In genomic region chr10:43461950-43462349, GRCh38 we compare ENCODE assay signal across 9 cellular contexts. TPM values are rescaled to one million over a fixed set of nuclear protein-coding genes. Genes with fewer than 3 reads are reported as not detected.
DNase-seq lines count a peak whose midpoint lies in the region; ATAC-seq and TF ChIP-seq lines count a peak whose summit lies in the region.
"Had no signal": no experiment of that assay in that cellular context is flagged by ENCODE, and none has a peak within 500 bp of the region (broad histone marks: within the 10 kb centered on the region; RNA-seq: fewer than 3 reads in every experiment).

No MANE protein-coding gene starts in this region.

- peak; percentile 86 for ATAC-seq in activated CD4-positive, alpha-beta T cell treated with anti-CD3 and anti-CD28 coated beads for 36 hours
- ATAC-seq in GM21390 (IDR thresholded peaks at IDR 0.05; ENCODE audit: unreplicated experiment) (peak; percentile 84), left lung (peak; percentile 89)
- peak; percentile 82 for ATAC-seq in central memory CD8-positive, alpha-beta T cell (replicated peaks; ENCODE audit: extremely low read depth, poor library complexity, severe bottlenecking)

- no peaks in the 10 kb centered on the region for H3K9me3 Mint-ChIP-seq in activated CD4-positive, alpha-beta T cell treated with anti-CD3 and anti-CD28 coated beads for 36 hours (ENCODE audit: low read depth)
- H3K9me3 Mint-ChIP-seq in central memory CD8-positive, alpha-beta T cell = no peaks in the 10 kb centered on the region

- H3K27me3 Mint-ChIP-seq in activated CD4-positive, alpha-beta T cell treated with anti-CD3 and anti-CD28 coated beads for 36 hours = no peaks in the 10 kb centered on the region
- H3K27me3 Mint-ChIP-seq in central memory CD8-positive, alpha-beta T cell = no peaks in the 10 kb centered on the region

- H3K27me3 ChIP-seq in OCI-LY1 (ENCODE audit: insufficient read depth, low read length) (no peaks in the 10 kb centered on the region), left lung (no peaks in the 10 kb centered on the region), suprapubic skin (no peaks in the 10 kb centered on the region)
- H3K27me3 ChIP-seq: BLaER1 treated with 17β-estradiol and CSF1 and Interleukin-3, amounts not matched to agents 10 nM and 100 nM had no signal

- peak; percentile 13 for DNase-seq in activated CD4-positive, alpha-beta T cell treated with anti-CD3 and anti-CD28 coated beads for 36 hours
- DNase-seq in activated CD4-positive, alpha-beta T cell treated with anti-CD3 and anti-CD28 coated beads, Interleukin-2, amount 50 U/mL, for 48 hours = no peak
- peak; percentile 88 for DNase-seq in KBM-7
- DNase-seq in central memory CD8-positive, alpha-beta T cell (ENCODE audit: low spot score in 2 of 2) = peak in 1 of 2 donors; percentile 36
- DNase-seq in left lung = no peak
- DNase-seq in suprapubic skin (ENCODE audit: low spot score in 2 of 2) = no peak

- H3K4me3 ChIP-seq in OCI-LY1 (ENCODE audit: low read depth, low read length, poor library complexity, severe bottlenecking) (no peak overlapping the region), left lung (no peak overlapping the region), suprapubic skin (no peak overlapping the region)
- H3K4me3 ChIP-seq: BLaER1 treated with 17β-estradiol and CSF1 and Interleukin-3, amounts not matched to agents 10 nM and 100 nM had no signal

- TF ChIP-seq CTCF in OCI-LY1 (IDR thresholded peaks at IDR 0.05; ENCODE audit: low read length) (peak; percentile 69), left lung (IDR thresholded peaks at IDR 0.05) (peak; percentile 62 to 63), suprapubic skin (IDR thresholded peaks at IDR 0.05) (peak; percentile 47 to 57)

- intact Hi-C loops in activated CD4-positive, alpha-beta T cell treated with anti-CD3 and anti-CD28 coated beads for 36 hours (cut with DNase I, micrococcal nuclease) = loop anchor here (1.0 to 2.0 kb wide), 5 partner anchors 114 to 595 kb away; partner anchors contain the start of gene RASGEF1A (in 1 of the 2)
- intact Hi-C loops in left lung (cut with DNase I) = no loop called here

- H3K4me1 ChIP-seq in OCI-LY1 (ENCODE audit: insufficient read depth, low read length, severe bottlenecking) = no peaks in the 10 kb centered on the region
- peaks cover 0 to 3% of the 10 kb centered on the region in 2 donors for H3K4me1 ChIP-seq in left lung
- H3K4me1 ChIP-seq in suprapubic skin = peaks cover 5% of the 10 kb centered on the region

- in situ Hi-C loops in KBM-7 (cut with MboI; ENCODE audit: low pct_unique_long_range_greater_than_20kb, low sequenced_read_pairs) = no loop called here

- H3K27ac Mint-ChIP-seq in activated CD4-positive, alpha-beta T cell treated with anti-CD3 and anti-CD28 coated beads for 36 hours = no peak overlapping the region
- H3K27ac Mint-ChIP-seq in central memory CD8-positive, alpha-beta T cell (ENCODE audit: low read depth) = peak overlapping the region; percentile 3

- no peaks in the 10 kb centered on the region for H4K20me1 ChIP-seq in OCI-LY1 (ENCODE audit: insufficient read depth, low read length)
- H4K20me1 ChIP-seq: BLaER1 treated with 17β-estradiol and CSF1 and Interleukin-3, amounts not matched to agents 10 nM and 100 nM had no signal

- no peaks in the 10 kb centered on the region for H3K36me3 Mint-ChIP-seq in activated CD4-positive, alpha-beta T cell treated with anti-CD3 and anti-CD28 coated beads for 36 hours (ENCODE audit: low read depth)
- H3K36me3 Mint-ChIP-seq in central memory CD8-positive, alpha-beta T cell (ENCODE audit: insufficient read depth) = peaks cover 2% of the 10 kb centered on the region

- CTCF ChIA-PET in activated CD4-positive, alpha-beta T cell treated with anti-CD3 and anti-CD28 coated beads for 36 hours (lab: Charles Lee) = interaction anchor here (0.6 to 2.0 kb wide), 7 partner anchors 10 to 196 kb away, joined by 3 to 15 read pairs (median 4); no protein-coding TSS in a partner anchor

- no peak overlapping the region for H3K4me3 Mint-ChIP-seq in activated CD4-positive, alpha-beta T cell treated with anti-CD3 and anti-CD28 coated beads for 36 hours
- H3K4me3 Mint-ChIP-seq in central memory CD8-positive, alpha-beta T cell = no peak overlapping the region

- H3K27ac ChIP-seq in OCI-LY1 (ENCODE audit: low read depth, low read length, poor library complexity, severe bottlenecking) (no peak overlapping the region), left lung (no peak overlapping the region), suprapubic skin (no peak overlapping the region)
- H3K27ac ChIP-seq: BLaER1 treated with 17β-estradiol and CSF1 and Interleukin-3, amounts not matched to agents 10 nM and 100 nM had no signal

- H3K9me2 ChIP-seq in OCI-LY1 (ENCODE audit: low read depth, low read length) = no peaks in the 10 kb centered on the region

- TF ChIP-seq EP300 in suprapubic skin (IDR thresholded peaks at IDR 0.05) = no peak

- H3K36me3 ChIP-seq in OCI-LY1 (ENCODE audit: insufficient read depth, low read length) (no peaks in the 10 kb centered on the region), left lung (no peaks in the 10 kb centered on the region), suprapubic skin (no peaks in the 10 kb centered on the region)
- H3K36me3 ChIP-seq: BLaER1 treated with 17β-estradiol and CSF1 and Interleukin-3, amounts not matched to agents 10 nM and 100 nM had no signal

- no peak overlapping the region for H3K9ac ChIP-seq in OCI-LY1 (ENCODE audit: low read length)

- H3K4me1 Mint-ChIP-seq in activated CD4-positive, alpha-beta T cell treated with anti-CD3 and anti-CD28 coated beads for 36 hours = peaks cover 12% of the 10 kb centered on the region
- peaks cover 13% of the 10 kb centered on the region for H3K4me1 Mint-ChIP-seq in central memory CD8-positive, alpha-beta T cell

- H3K79me2 ChIP-seq in OCI-LY1 (ENCODE audit: insufficient read depth, low read length) = no peaks in the 10 kb centered on the region

- H3F3A ChIP-seq in OCI-LY1 (ENCODE audit: insufficient read depth, low read length) = no peaks in the 10 kb centered on the region

- 41% methylated on average over 5 of the region's 5 CpGs for WGBS in suprapubic skin

- POLR2A ChIA-PET in activated CD4-positive, alpha-beta T cell treated with anti-CD3 and anti-CD28 coated beads for 36 hours (lab: Charles Lee) = no interaction called here

- H2AFZ ChIP-seq in OCI-LY1 (ENCODE audit: low read length) = no peak overlapping the region

- no peak for TF ChIP-seq POLR2A in suprapubic skin (IDR thresholded peaks at IDR 0.05)

- H3K9me3 ChIP-seq in OCI-LY1 (ENCODE audit: low read length) (no peaks in the 10 kb centered on the region), left lung (no peaks in the 10 kb centered on the region), suprapubic skin (no peaks in the 10 kb centered on the region)

- H3K4me2 ChIP-seq in OCI-LY1 (ENCODE audit: low read length) = no peak overlapping the region

RNA-seq across cellular contexts. Expression of gene ZNF487, which starts 25.0 kb away (rescaled TPM):
- 1 to 10 TPM; 1.8 to 2.3 TPM for total RNA-seq in activated CD4-positive, alpha-beta T cell treated with anti-CD3 and anti-CD28 coated beads for 36 hours
- total RNA-seq in left lung (1 to 10 TPM; 4.4 to 4.7 TPM), suprapubic skin (10 to 100 TPM in 2 of 4 donors, 1 to 10 TPM in 2; 6.5 to 16.0 (median 10.8) TPM)

RNA-seq across cellular contexts. Expression of gene HNRNPF, which starts 53.0 kb away (rescaled TPM):
- 100 to 1,000 TPM; 410 to 466 TPM for total RNA-seq in activated CD4-positive, alpha-beta T cell treated with anti-CD3 and anti-CD28 coated beads for 36 hours
- total RNA-seq in left lung = 100 to 1,000 TPM; 161 to 230 TPM
- 100 to 1,000 TPM; 180 to 248 (median 217) TPM for total RNA-seq in suprapubic skin

Comparison
In these comparisons a context has a peak if more than half of its experiments do, and no peak if none do; other contexts are left out.
1. DNase-seq: peak in activated CD4-positive, alpha-beta T cell treated with anti-CD3 and anti-CD28 coated beads for 36 hours (single experiment) and KBM-7 (single experiment); none in activated CD4-positive, alpha-beta T cell treated with anti-CD3 and anti-CD28 coated beads, Interleukin-2, amount 50 U/mL, for 48 hours (0 of 2), left lung (0 of 2) and suprapubic skin (0 of 2).
2. intact Hi-C loops: an anchor here in activated CD4-positive, alpha-beta T cell treated with anti-CD3 and anti-CD28 coated beads for 36 hours (1.0 to 2.0 kb wide); none called in left lung.
3. Peak in every context shown above with its lines, with median percentiles within 50 percentile points of each other: ATAC-seq and CTCF ChIP-seq.